In the genomic region with DNA sequence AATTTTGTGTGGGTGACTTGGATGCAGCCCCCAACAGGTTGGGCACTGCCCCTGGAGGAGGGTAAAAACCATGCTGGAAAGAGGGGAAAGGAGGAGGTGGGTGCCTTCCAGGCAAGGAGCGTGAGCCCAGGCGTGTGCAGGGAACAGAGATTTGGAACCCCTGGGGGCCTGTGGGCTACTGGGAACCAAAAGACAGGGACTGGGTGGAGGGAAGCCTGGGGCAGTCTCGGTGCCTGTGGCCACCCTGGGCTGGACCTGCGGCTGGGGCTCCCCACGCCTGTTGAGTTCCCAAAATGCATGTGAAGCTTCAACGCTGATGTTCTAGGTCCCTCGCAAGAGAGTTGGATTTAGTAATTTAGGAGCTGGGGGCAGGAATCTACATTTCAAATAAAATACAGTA, we compare ENCODE assay signal across 23 cellular contexts.
"Had no signal": no experiment of that assay in that cellular context is flagged by ENCODE, and none has a peak within 500 bp of the region (broad histone marks: within the 10 kb centered on the region; RNA-seq: fewer than 3 reads in every experiment).

No MANE protein-coding gene starts in this region.

- H3K9me3 ChIP-seq: colonic mucosa, gastrocnemius medialis, mucosa of descending colon, prostate gland, thyroid gland had no signal

- H3K27me3 Mint-ChIP-seq: central memory CD8-positive, alpha-beta T cell; naive B cell; natural killer cell treated with Interleukin-12 subunit alpha and Interleukin-12 subunit beta and Interleukin-15 and Interleukin-18, amount 100 ng/mL, for 72 hours; stimulated activated naive B cell treated with anti-CD40 and anti-IgM and Interleukin-4, amounts not matched to agents 10 μg/mL and 1 μg/mL and 100 μg/mL, for 72 hours; stimulated activated naive CD8-positive, alpha-beta T cell treated with anti-CD3 and anti-CD28 coated beads, Interleukin-15, Interleukin-2, amounts not matched to agents 100 ng/mL and 50 ng/mL, for 24 hours had no signal

- H3K27ac ChIP-seq: colonic mucosa, gastrocnemius medialis, prostate gland, skin epidermis, spleen, thyroid gland had no signal

- ATAC-seq: gastrocnemius medialis; left lobe of liver; mucosa of descending colon; natural killer cell treated with Interleukin-12 subunit alpha and Interleukin-12 subunit beta and Interleukin-15 and Interleukin-18, amount 100 ng/mL, for 72 hours; right cardiac atrium; stimulated activated naive B cell treated with anti-CD40 and anti-IgM and Interleukin-4, amounts not matched to agents 10 μg/mL and 1 μg/mL and 100 μg/mL, for 72 hours had no signal

- H3K4me1 ChIP-seq: colonic mucosa, prostate gland, spleen, thyroid gland had no signal

- H3K36me3 Mint-ChIP-seq: natural killer cell treated with Interleukin-12 subunit alpha and Interleukin-12 subunit beta and Interleukin-15 and Interleukin-18, amount 100 ng/mL, for 72 hours had no signal

- H3K27me3 ChIP-seq: colonic mucosa, gastrocnemius medialis, spleen, thyroid gland had no signal

- H3K36me3 ChIP-seq: colonic mucosa, gastrocnemius medialis, prostate gland, thyroid gland had no signal

- DNase-seq: colonic mucosa; dermis blood vessel endothelial cell; effector memory CD4-positive, alpha-beta T cell; erythroblast; gastrocnemius medialis; head of caudate nucleus; mesenchymal stem cell; mucosa of descending colon; naive B cell; right cardiac atrium; spleen; stimulated activated CD4-positive, alpha-beta T cell treated with anti-CD3 and anti-CD28 coated beads, Interleukin-4, amount 100 ng/mL, for 4 hours; stimulated activated naive B cell treated with anti-CD40 and anti-IgM and Interleukin-4, amounts not matched to agents 10 μg/mL and 1 μg/mL and 100 μg/mL, for 72 hours; thyroid gland; trophoblast cell had no signal

- H3K4me3 ChIP-seq: colonic mucosa, gastrocnemius medialis, mucosa of descending colon, prostate gland, skin epidermis, spleen, thyroid gland had no signal

- H3K4me1 Mint-ChIP-seq: mesothelial cell of epicardium; naive B cell; stimulated activated naive B cell treated with anti-CD40 and anti-IgM and Interleukin-4, amounts not matched to agents 10 μg/mL and 1 μg/mL and 100 μg/mL, for 72 hours had no signal

- H3K27ac Mint-ChIP-seq: mesothelial cell of epicardium; naive B cell; stimulated activated naive B cell treated with anti-CD40 and anti-IgM and Interleukin-4, amounts not matched to agents 10 μg/mL and 1 μg/mL and 100 μg/mL, for 72 hours; stimulated activated naive CD8-positive, alpha-beta T cell treated with anti-CD3 and anti-CD28 coated beads, Interleukin-15, Interleukin-2, amounts not matched to agents 100 ng/mL and 50 ng/mL, for 24 hours had no signal

- H3K4me3 Mint-ChIP-seq: central memory CD8-positive, alpha-beta T cell; mesothelial cell of epicardium; naive B cell; natural killer cell treated with Interleukin-12 subunit alpha and Interleukin-12 subunit beta and Interleukin-15 and Interleukin-18, amount 100 ng/mL, for 72 hours; neural crest cell; stimulated activated naive B cell treated with anti-CD40 and anti-IgM and Interleukin-4, amounts not matched to agents 10 μg/mL and 1 μg/mL and 100 μg/mL, for 72 hours; stimulated activated naive CD8-positive, alpha-beta T cell treated with anti-CD3 and anti-CD28 coated beads, Interleukin-15, Interleukin-2, amounts not matched to agents 100 ng/mL and 50 ng/mL, for 24 hours had no signal

- H3K9me3 Mint-ChIP-seq: central memory CD8-positive, alpha-beta T cell; natural killer cell treated with Interleukin-12 subunit alpha and Interleukin-12 subunit beta and Interleukin-15 and Interleukin-18, amount 100 ng/mL, for 72 hours; stimulated activated naive CD8-positive, alpha-beta T cell treated with anti-CD3 and anti-CD28 coated beads, Interleukin-15, Interleukin-2, amounts not matched to agents 100 ng/mL and 50 ng/mL, for 24 hours had no signal
